Comparison of ENCODE assay signal across 1 cellular context in genomic region chr17:45316271-45317112, GRCh38.
TF ChIP-seq lines count a peak whose summit lies in the region.

Gene MAP3K14 (minus strand): TSS chr17:45317020. CDS start chr17:45290745, 26,275 bp downstream.

TF ChIP-seq in GM12878, 131 proteins besides CTCF, POLR2A, EP300 and RAD21 (continued from another document):
- TF ChIP-seq FOXK2 (IDR thresholded peaks at IDR 0.05) (no peak), ASH2L (IDR thresholded peaks at IDR 0.05; ENCODE audit: borderline replicate concordance, low read depth) (peak; percentile 20; the same call in 1 of the 2 replicates), IKZF1 (conservative IDR thresholded peaks at IDR 0.05) (peak; percentile 90), RB1 (IDR thresholded peaks at IDR 0.05; ENCODE audit: borderline replicate concordance) (peak; percentile 95), GABPA (IDR thresholded peaks at IDR 0.05; ENCODE audit: low read depth) (no peak), NKRF (conservative IDR thresholded peaks at IDR 0.05) (peak; percentile 93), SMARCA5 (IDR thresholded peaks at IDR 0.05) (peak; percentile 95), DPF2 (IDR thresholded peaks at IDR 0.05) (peak; percentile 95), POLR2AphosphoS2 (IDR thresholded peaks at IDR 0.05; ENCODE audit: low read depth, low read length) (peak; percentile 67; the same call in 1 of the 2 replicates), LARP7 (IDR thresholded peaks at IDR 0.05) (peak; percentile 100), SMC3 (IDR thresholded peaks at IDR 0.05; ENCODE audit: borderline replicate concordance, low read length) (0 out of 2 replicates have a peak, but pooled peaks have one; percentile 30), RUNX3 (IDR thresholded peaks at IDR 0.05; ENCODE audit: low read length) (no peak; the same call in 1 of the 2 replicates), CBX5 (IDR thresholded peaks at IDR 0.05; ENCODE audit: low read depth) (no peak), ZNF207 (IDR thresholded peaks at IDR 0.05; ENCODE audit: borderline replicate concordance) (peak; percentile 82), RBBP5 (conservative IDR thresholded peaks at IDR 0.05) (no peak), HDGF (IDR thresholded peaks at IDR 0.05) (no peak), BCLAF1 (IDR thresholded peaks at IDR 0.05) (0 out of 2 replicates have a peak, but pooled peaks have one; percentile 70), SIN3A (IDR thresholded peaks at IDR 0.05; ENCODE audit: low read depth, low read length) (peak; percentile 46), ZNF217 (IDR thresholded peaks at IDR 0.05) (peak; percentile 84), POU2F2 (IDR thresholded peaks at IDR 0.05; ENCODE audit: borderline replicate concordance, low read depth, low read length) (peak; percentile 72; the same call in 2 of the 3 replicates), GATAD2B (conservative IDR thresholded peaks at IDR 0.05; ENCODE audit: low read depth) (peak; percentile 99), BHLHE40 (IDR thresholded peaks at IDR 0.05; ENCODE audit: borderline replicate concordance in 1 of 2, low read depth in 2 of 2, low read length in 1 of 2) (peak in 1 of 2 experiments; percentile 85; a peak in 2 of 4 replicates), TCF12 (IDR thresholded peaks at IDR 0.05; ENCODE audit: low read depth, low read length) (0 out of 2 replicates have a peak, but pooled peaks have one; percentile 1), NR2F1 (conservative IDR thresholded peaks at IDR 0.05) (peak; percentile 88), NR2C1 (IDR thresholded peaks at IDR 0.05) (peak; percentile 28; the same call in 1 of the 2 replicates), ZNF687 (IDR thresholded peaks at IDR 0.05) (peak; percentile 87), ZBED1 (IDR thresholded peaks at IDR 0.05; ENCODE audit: borderline replicate concordance) (no peak), MYC (IDR thresholded peaks at IDR 0.05; ENCODE audit: insufficient read depth, insufficient read length, insufficient replicate concordance, low read length, severe bottlenecking) (peak; percentile 36), TAF1 (IDR thresholded peaks at IDR 0.05; ENCODE audit: borderline replicate concordance, low read depth, low read length) (peak; percentile 76), STAT1 (conservative IDR thresholded peaks at IDR 0.05) (0 out of 2 replicates have a peak, but pooled peaks have one; percentile 69)
